13 cellular contexts compared by ENCODE assay signal in the genomic region with DNA sequence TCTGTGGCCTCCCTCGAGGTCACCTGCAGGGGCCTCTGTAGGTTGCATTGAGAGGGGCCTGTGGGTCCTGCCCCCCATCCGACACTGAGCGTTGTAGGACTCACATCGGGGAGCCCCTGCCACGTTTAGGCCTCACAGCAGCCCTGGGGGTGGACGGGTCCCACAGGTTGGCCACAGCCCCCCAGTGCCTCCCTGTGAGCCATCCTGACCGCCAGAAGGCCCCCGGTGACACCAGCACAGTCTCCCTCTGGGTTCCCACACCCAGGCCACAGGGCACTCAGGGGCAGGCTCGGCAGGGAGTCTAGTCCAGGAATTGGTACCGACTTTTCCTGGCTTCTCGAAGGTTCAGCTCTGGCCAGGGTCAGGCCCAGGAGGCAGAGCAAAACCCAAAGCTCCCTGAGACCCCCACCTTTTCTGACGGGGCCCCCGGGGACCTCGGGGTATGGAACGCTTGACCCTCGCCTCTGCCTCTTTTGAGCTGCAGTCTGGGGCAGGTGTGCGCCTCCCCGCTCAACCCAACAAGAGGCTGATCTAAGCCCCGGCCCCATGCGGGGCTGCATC. TPM values are rescaled to one million over a fixed set of nuclear protein-coding genes. Genes with fewer than 3 reads are reported as not detected.
DNase-seq lines count a peak whose midpoint lies in the region; ATAC-seq and TF ChIP-seq lines count a peak whose summit lies in the region.
"Had no signal": no experiment of that assay in that cellular context is flagged by ENCODE, and none has a peak within 500 bp of the region (broad histone marks: within the 10 kb centered on the region; RNA-seq: fewer than 3 reads in every experiment).

No MANE protein-coding gene starts in this region.

- H4K8ac ChIP-seq in trophoblast cell (ENCODE audit: low read depth, low read length), result peak overlapping the region; percentile 70

- H2AK5ac ChIP-seq in trophoblast cell (ENCODE audit: low read length), result peak overlapping the region; percentile 89

- H4K12ac ChIP-seq in trophoblast cell (ENCODE audit: low read depth, low read length), result no peak overlapping the region

- intact Hi-C loops in esophagus muscularis mucosa (cut with DNase I), result no loop called here

- H2BK5ac ChIP-seq in trophoblast cell (ENCODE audit: low read depth, low read length, poor library complexity), result peak overlapping the region; percentile 49

- H3K4me3 ChIP-seq in BE2C (ENCODE audit: low read depth, low read length) (no peak overlapping the region), NT2/D1 (ENCODE audit: insufficient read length, low read depth) (no peak overlapping the region), esophagus muscularis mucosa (no peak overlapping the region), trophoblast cell (ENCODE audit: low read depth, low read length) (no peak overlapping the region)
- H3K4me3 ChIP-seq: thoracic aorta had no signal

- H3K14ac ChIP-seq in trophoblast cell (ENCODE audit: low read length), result peak overlapping the region; percentile 55

- H3K79me1 ChIP-seq in trophoblast cell (ENCODE audit: low read length), result peaks cover 33% of the 10 kb centered on the region

- H2AFZ ChIP-seq in trophoblast cell (ENCODE audit: insufficient read depth, low read length, poor library complexity), result peak overlapping the region; percentile 35

- no peaks in the 10 kb centered on the region for H3K36me3 ChIP-seq in BE2C
- H3K36me3 ChIP-seq in NT2/D1 (ENCODE audit: insufficient read depth, insufficient read length, low read length), result peaks cover 23% of the 10 kb centered on the region
- no peaks in the 10 kb centered on the region for H3K36me3 ChIP-seq in esophagus muscularis mucosa
- peaks cover 0 to 2% of the 10 kb centered on the region in 2 experiments for H3K36me3 ChIP-seq in trophoblast cell (ENCODE audit: control insufficient read depth in 1 of 2, insufficient read depth in 2 of 2, low read length in 2 of 2)
- H3K36me3 ChIP-seq: neutrophil, thoracic aorta had no signal

- H3K9me3 ChIP-seq in BE2C (no peaks in the 10 kb centered on the region), NT2/D1 (ENCODE audit: insufficient read depth, low read length) (peaks cover 10% of the 10 kb centered on the region), esophagus muscularis mucosa (no peaks in the 10 kb centered on the region), trophoblast cell (ENCODE audit: insufficient read depth, low read depth, low read length) (no peaks in the 10 kb centered on the region)
- H3K9me3 ChIP-seq: neutrophil, thoracic aorta had no signal

- DNase-seq in BE2C (peak; percentile 4), NT2/D1 (ENCODE audit: low read depth, low spot score) (no peak), esophagus muscularis mucosa (ENCODE audit: extremely low spot score) (no peak), trophoblast cell (no peak), HCEC 1CT (no peak), NCI-H2081 treated with DMSO at 0.1 percent for 48 hours (lab: John Stamatoyannopoulos, UW) (no peak), NCI-H187 treated with DMSO at 0.1 percent for 48 hours (lab: John Stamatoyannopoulos, UW) (no peak)
- DNase-seq: amygdala, NCI-H82 had no signal

- H3K9ac ChIP-seq in NT2/D1 (ENCODE audit: insufficient read length, low read depth) (peak overlapping the region; percentile 52), trophoblast cell (ENCODE audit: low read length) (no peak overlapping the region)

- H3K18ac ChIP-seq in trophoblast cell (ENCODE audit: low read length), result peak overlapping the region; percentile 67

- peak overlapping the region; percentile 96 for H2BK120ac ChIP-seq in trophoblast cell (ENCODE audit: insufficient read depth, low read length, poor library complexity)

- H4K91ac ChIP-seq in trophoblast cell (ENCODE audit: low read depth, low read length), result peak overlapping the region; percentile 94

- no peak for TF ChIP-seq POLR2A in esophagus muscularis mucosa (IDR thresholded peaks at IDR 0.05; ENCODE audit: low read depth)

- TF ChIP-seq EP300 in esophagus muscularis mucosa (IDR thresholded peaks at IDR 0.05), result no peak

- no peak overlapping the region for H3K23ac ChIP-seq in trophoblast cell (ENCODE audit: low read length)

- no peak for ATAC-seq in HG02973 (IDR thresholded peaks at IDR 0.05; ENCODE audit: unreplicated experiment)
- ATAC-seq: SK-N-SH treated with all-trans-retinoic acid at 6 μM for 48 hours had no signal

- no peak overlapping the region for H3K4me2 ChIP-seq in trophoblast cell (ENCODE audit: low read length)

- peaks cover 4% of the 10 kb centered on the region; the same call in 1 of the 2 replicates for H3K4me1 ChIP-seq in BE2C
- peaks cover 27% of the 10 kb centered on the region for H3K4me1 ChIP-seq in NT2/D1 (ENCODE audit: insufficient read depth, insufficient read length)
- peaks cover 34 to 50% (median 48%) of the 10 kb centered on the region in 4 donors for H3K4me1 ChIP-seq in esophagus muscularis mucosa
- H3K4me1 ChIP-seq in trophoblast cell (ENCODE audit: control insufficient read depth in 1 of 2, insufficient read depth in 2 of 2, low read length in 2 of 2), result peaks cover 28 to 33% of the 10 kb centered on the region in 2 experiments

- TF ChIP-seq CTCF in BE2C (IDR thresholded peaks at IDR 0.05; ENCODE audit: low read depth, low read length) (no peak), esophagus muscularis mucosa (IDR thresholded peaks at IDR 0.05) (no peak)

- H3K27me3 ChIP-seq in BE2C (no peaks in the 10 kb centered on the region), NT2/D1 (ENCODE audit: insufficient read depth, insufficient read length) (no peaks in the 10 kb centered on the region), esophagus muscularis mucosa (no peaks in the 10 kb centered on the region), trophoblast cell (ENCODE audit: insufficient read depth, low read length) (no peaks in the 10 kb centered on the region)
- H3K27me3 ChIP-seq: neutrophil had no signal

- peaks cover 6% of the 10 kb centered on the region for H3K79me2 ChIP-seq in trophoblast cell (ENCODE audit: control insufficient read depth, insufficient read depth, low read length, poor library complexity)

- WGBS in esophagus muscularis mucosa, result 87% methylated on average over 11 of the region's 20 CpGs
- WGBS in trophoblast cell (ENCODE audit: extremely low coverage, insufficient coverage, insufficient read length), result no CpG with 5 or more reads among the region's 20 CpGs

- peak overlapping the region; percentile 66 for H2BK12ac ChIP-seq in trophoblast cell (ENCODE audit: low read length)

- H3K27ac ChIP-seq in esophagus muscularis mucosa (replicated peaks in 1 of 4), result peak overlapping the region; percentile 72 to 84 (median 80)
- H3K27ac ChIP-seq in trophoblast cell (ENCODE audit: low read depth, low read length), result no peak overlapping the region
- H3K27ac ChIP-seq: neutrophil had no signal

- H3K4ac ChIP-seq in trophoblast cell (ENCODE audit: low read depth, low read length), result peak overlapping the region; percentile 15

RNA-seq across cellular contexts. Expression of gene POFUT2, which starts 13.9 kb away (rescaled TPM):
- 83.0 TPM for polyA plus RNA-seq in BE2C (2012; ENCODE audit: insufficient read depth, insufficient read length, low read depth)
- total RNA-seq in esophagus muscularis mucosa, result 10 to 100 TPM; 15.8 to 21.6 (median 18.7) TPM
- polyA plus RNA-seq in trophoblast cell (2013), result 33.1 and 33.8 TPM in 2 replicates
